Comparison of ENCODE assay signal across 16 cellular contexts in the genomic region with DNA sequence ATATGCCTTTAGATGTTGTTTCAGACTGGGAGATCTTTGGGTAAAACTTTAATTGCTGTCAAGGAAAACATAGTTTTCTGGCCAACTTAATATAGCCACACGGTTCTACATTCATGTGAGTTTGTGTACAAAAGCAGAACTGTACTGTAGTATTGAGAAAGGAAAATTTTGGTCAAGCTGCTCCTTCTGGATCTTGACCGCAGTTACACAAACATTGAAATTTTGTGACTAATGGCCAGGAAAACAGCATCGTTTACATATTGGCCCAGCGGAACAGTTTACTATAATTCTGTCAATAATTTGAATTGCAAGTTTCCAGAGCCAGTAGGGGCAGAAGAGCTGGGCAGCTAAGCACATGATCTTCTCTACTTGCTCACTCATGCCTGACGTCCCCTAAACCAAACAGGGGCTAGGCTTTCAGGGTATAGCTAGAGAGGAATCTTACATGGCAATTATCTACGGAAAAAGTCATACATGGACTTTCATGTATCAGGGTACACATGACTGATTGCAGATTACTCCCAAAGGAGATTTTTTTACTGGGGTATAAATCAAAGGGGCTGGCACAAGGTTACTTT. TPM values are rescaled to one million over a fixed set of nuclear protein-coding genes. Genes with fewer than 3 reads are reported as not detected.
DNase-seq lines count a peak whose midpoint lies in the region; ATAC-seq and TF ChIP-seq lines count a peak whose summit lies in the region.
"Had no signal": no experiment of that assay in that cellular context is flagged by ENCODE, and none has a peak within 500 bp of the region (broad histone marks: within the 10 kb centered on the region; RNA-seq: fewer than 3 reads in every experiment).

No MANE protein-coding gene starts in this region.

- no peak overlapping the region for H3K4me3 Mint-ChIP-seq in stimulated activated naive CD8-positive, alpha-beta T cell treated with anti-CD3 and anti-CD28 coated beads, Interleukin-15, amount 100 ng/mL, for 72 hours
- H3K4me3 Mint-ChIP-seq: activated naive CD8-positive, alpha-beta T cell treated with anti-CD3 and anti-CD28 coated beads for 36 hours had no signal

- H3K36me3 ChIP-seq in GM23248 (ENCODE audit: low read depth) (no peaks in the 10 kb centered on the region), SK-N-MC (ENCODE audit: insufficient read depth, low read length) (no peaks in the 10 kb centered on the region)
- H3K36me3 ChIP-seq: MG63 had no signal

- no peaks in the 10 kb centered on the region for H3F3A ChIP-seq in GM23248 (ENCODE audit: insufficient read depth)

- no peaks in the 10 kb centered on the region for H3K27me3 ChIP-seq in GM23248 (replicated peaks; ENCODE audit: insufficient read depth)
- H3K27me3 ChIP-seq: MG63 had no signal

- H3K27ac ChIP-seq in GM23248: no peak overlapping the region
- H3K27ac ChIP-seq in SK-N-MC: peak overlapping the region; percentile 55; the same call in 1 of the 2 replicates
- H3K27ac ChIP-seq: HL-60 had no signal

- H3K9me3 Mint-ChIP-seq in stimulated activated naive CD8-positive, alpha-beta T cell treated with anti-CD3 and anti-CD28 coated beads, Interleukin-15, amount 100 ng/mL, for 72 hours: peaks cover 8 to 33% of the 10 kb centered on the region in 2 donors

- no peak for TF ChIP-seq CTCF in AG10803 (conservative IDR thresholded peaks at IDR 0.05; ENCODE audit: low read length)

- H3K9me3 ChIP-seq in GM23248 (ENCODE audit: low read depth): no peaks in the 10 kb centered on the region
- no peaks in the 10 kb centered on the region for H3K9me3 ChIP-seq in SK-N-MC (ENCODE audit: low read depth, low read length)

- H3K9ac ChIP-seq in GM23248: no peak overlapping the region
- H3K9ac ChIP-seq in SK-N-MC (ENCODE audit: insufficient read length): peak overlapping the region; percentile 50

- H3K4me1 ChIP-seq in GM23248 (ENCODE audit: insufficient read depth): peaks cover 18% of the 10 kb centered on the region

- peak overlapping the region; percentile 17; the same call in 1 of the 2 replicates for H2AFZ ChIP-seq in GM23248

- H3K4me1 Mint-ChIP-seq in stimulated activated naive CD8-positive, alpha-beta T cell treated with anti-CD3 and anti-CD28 coated beads, Interleukin-15, amount 100 ng/mL, for 72 hours: no peaks in the 10 kb centered on the region
- H3K4me1 Mint-ChIP-seq: activated naive CD8-positive, alpha-beta T cell treated with anti-CD3 and anti-CD28 coated beads for 36 hours had no signal

- no peaks in the 10 kb centered on the region for H3K9me2 ChIP-seq in GM23248 (ENCODE audit: insufficient read depth)

- DNase-seq in AG10803 (ENCODE audit: low read depth) (peak; percentile 52), GM23248 (peak; percentile 72), SK-N-MC (ENCODE audit: low read depth, low spot score) (no peak), left kidney (ENCODE audit: low read depth, low spot score) (peak; percentile 78), NCI-H774 (lab: John Stamatoyannopoulos, UW) (no peak), RPMI8226 (no peak)
- no peak for DNase-seq in stimulated activated naive CD8-positive, alpha-beta T cell treated with anti-CD3 and anti-CD28 coated beads, Interleukin-15, amount 100 ng/mL, for 72 hours
- DNase-seq: activated naive CD8-positive, alpha-beta T cell treated with anti-CD3 and anti-CD28 coated beads for 36 hours; effector memory CD4-positive, alpha-beta T cell; naive B cell; NCI-H524; T-helper 2 cell had no signal

- H3K4me3 ChIP-seq in AG10803 (ENCODE audit: low read length): no peak overlapping the region
- no peak overlapping the region for H3K4me3 ChIP-seq in GM23248
- 0 out of 2 replicates have a peak overlapping the region, but pooled peaks have one; percentile 1 for H3K4me3 ChIP-seq in SK-N-MC
- H3K4me3 ChIP-seq: MG63 had no signal

- in situ Hi-C loops in GM23248 (cut with MboI): no loop called here

- H3K4me2 ChIP-seq in GM23248 (ENCODE audit: unreplicated experiment): peak overlapping the region; percentile 2

- ATAC-seq in stimulated activated naive CD8-positive, alpha-beta T cell treated with anti-CD3 and anti-CD28 coated beads, Interleukin-15, amount 100 ng/mL, for 72 hours: no peak
- no peak for ATAC-seq in GM21576 (IDR thresholded peaks at IDR 0.05; ENCODE audit: unreplicated experiment)

- no peak overlapping the region for H3K27ac Mint-ChIP-seq in stimulated activated naive CD8-positive, alpha-beta T cell treated with anti-CD3 and anti-CD28 coated beads, Interleukin-15, amount 100 ng/mL, for 72 hours
- H3K27ac Mint-ChIP-seq: activated naive CD8-positive, alpha-beta T cell treated with anti-CD3 and anti-CD28 coated beads for 36 hours had no signal

- no peaks in the 10 kb centered on the region for H3K79me2 ChIP-seq in GM23248 (ENCODE audit: insufficient read depth)

- no peaks in the 10 kb centered on the region for H3K27me3 Mint-ChIP-seq in stimulated activated naive CD8-positive, alpha-beta T cell treated with anti-CD3 and anti-CD28 coated beads, Interleukin-15, amount 100 ng/mL, for 72 hours
- H3K27me3 Mint-ChIP-seq: activated naive CD8-positive, alpha-beta T cell treated with anti-CD3 and anti-CD28 coated beads for 36 hours; naive B cell had no signal

- H4K20me1 ChIP-seq in GM23248 (ENCODE audit: insufficient read depth): no peaks in the 10 kb centered on the region

- 7% methylated on average over 6 of the region's 6 CpGs for WGBS in GM23248 (ENCODE audit: low coverage in 1 of 2, low lambda C conversion rate in 2 of 2, missing lambda C conversion rate in 2 of 2), 2 experiments

RNA-seq across cellular contexts. Expression of a gene that starts 11.3 kb away (rescaled TPM):
- not detected in 2 replicates for total RNA-seq in GM23248 (2014; rRNA removed; shearing (Covaris generic))
- not detected in 2 replicates for polyA plus RNA-seq in GM23248 (2016; fragmentation: Nextera tagmentation; extraction: Ambion mirVana)
- total RNA-seq: activated CD8-positive, alpha-beta memory T cell treated with anti-CD3 and anti-CD28 coated beads for 36 hours; activated naive CD8-positive, alpha-beta T cell treated with anti-CD3 and anti-CD28 coated beads for 36 hours had no signal

RNA-seq across cellular contexts. Expression of a gene that starts 31.0 kb away (rescaled TPM):
- 0.86 TPM in 1 of 2 replicates, not detected in the other for total RNA-seq in GM23248 (2014; rRNA removed; shearing (Covaris generic))
- 1.3 and 2.5 TPM in 2 replicates for polyA plus RNA-seq in GM23248 (2016; fragmentation: Nextera tagmentation; extraction: Ambion mirVana)
- total RNA-seq: activated CD8-positive, alpha-beta memory T cell treated with anti-CD3 and anti-CD28 coated beads for 36 hours; activated naive CD8-positive, alpha-beta T cell treated with anti-CD3 and anti-CD28 coated beads for 36 hours had no signal

RNA-seq across cellular contexts. Expression of a gene that starts 40.7 kb away (rescaled TPM):
- total RNA-seq in GM23248 (2014; rRNA removed; shearing (Covaris generic)): not detected in 2 replicates
- not detected in 2 replicates for polyA plus RNA-seq in GM23248 (2016; fragmentation: Nextera tagmentation; extraction: Ambion mirVana)
- total RNA-seq: activated CD8-positive, alpha-beta memory T cell treated with anti-CD3 and anti-CD28 coated beads for 36 hours; activated naive CD8-positive, alpha-beta T cell treated with anti-CD3 and anti-CD28 coated beads for 36 hours had no signal

RNA-seq across cellular contexts. Expression of a gene that starts 51.2 kb away (rescaled TPM):
- 1.2 and 2.3 TPM in 2 replicates for total RNA-seq in GM23248 (2014; rRNA removed; shearing (Covaris generic))
- 0.86 and 1.2 TPM in 2 replicates for polyA plus RNA-seq in GM23248 (2016; fragmentation: Nextera tagmentation; extraction: Ambion mirVana)

RNA-seq across cellular contexts. Expression of a gene that starts 51.4 kb away (rescaled TPM):
- total RNA-seq in GM23248 (2014; rRNA removed; shearing (Covaris generic)): 5.5 and 11.8 TPM in 2 replicates
- polyA plus RNA-seq in GM23248 (2016; fragmentation: Nextera tagmentation; extraction: Ambion mirVana): 44.0 and 46.1 TPM in 2 replicates

Comparison
In these comparisons a context has a peak if more than half of its experiments do, and no peak if none do; other contexts are left out.
1. DNase-seq: peak in AG10803 (single experiment), GM23248 (single experiment) and left kidney (single experiment); none in SK-N-MC (single experiment), stimulated activated naive CD8-positive, alpha-beta T cell treated with anti-CD3 and anti-CD28 coated beads, Interleukin-15, amount 100 ng/mL, for 72 hours (0 of 2), NCI-H774 (single experiment) and RPMI8226 (single experiment).